ENCODE assay signal across 1 cellular context in the genomic region with DNA sequence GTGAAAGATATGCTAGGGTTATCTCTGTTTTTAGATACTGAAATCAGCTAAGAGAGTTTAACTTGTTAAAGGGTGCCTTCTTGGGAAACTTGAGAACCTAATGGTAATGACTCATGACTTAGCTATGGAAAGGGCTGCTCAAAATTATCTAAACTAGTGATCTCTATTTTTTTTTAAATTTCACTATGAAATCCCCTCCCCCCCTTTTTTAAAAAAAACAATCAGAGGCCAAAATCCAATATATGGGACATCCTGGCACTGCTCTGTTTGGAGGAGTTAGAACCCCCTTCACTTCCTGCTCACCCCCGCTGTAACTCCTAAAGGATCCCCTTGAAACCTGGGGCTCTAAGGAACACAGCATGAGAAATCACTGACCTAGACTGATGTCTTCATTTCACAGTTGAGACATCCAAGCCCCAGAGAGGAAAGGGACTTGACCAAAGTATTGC.
TF ChIP-seq lines count a peak whose summit lies in the region.

No MANE protein-coding gene starts in this region.

TF ChIP-seq in endothelial cell of umbilical vein, 7 proteins besides CTCF, POLR2A, EP300 and RAD21:
- TF ChIP-seq JUN (IDR thresholded peaks at IDR 0.05; ENCODE audit: borderline replicate concordance, insufficient read depth, insufficient read length, low read depth) (peak; percentile 13), GATA2 (IDR thresholded peaks at IDR 0.05; ENCODE audit: insufficient read depth, insufficient read length, low read depth, low read length) (peak; percentile 72), POLR2AphosphoS5 (IDR thresholded peaks at IDR 0.05; ENCODE audit: insufficient read depth, low read depth, low read length) (no peak)
